29 cellular contexts compared by ENCODE assay signal in the genomic region with DNA sequence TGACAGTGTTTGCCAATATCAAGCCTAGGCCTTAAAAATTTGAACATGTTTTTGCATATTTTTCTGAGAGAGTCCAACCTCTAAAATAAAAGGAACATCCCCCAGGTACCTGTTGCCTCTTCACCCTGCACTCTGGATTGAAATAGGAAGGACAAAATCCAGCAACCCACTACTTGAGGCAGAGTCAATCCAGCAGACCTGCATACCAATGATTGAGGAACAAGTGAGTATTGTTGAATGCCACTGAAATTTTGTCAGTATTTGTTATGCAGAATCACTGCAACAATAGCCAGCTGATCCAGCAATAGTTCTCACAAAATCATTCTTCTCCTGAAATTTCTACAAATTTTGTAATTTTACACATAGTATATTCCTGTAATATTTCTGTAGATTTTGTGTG.
"Had no signal": no experiment of that assay in that cellular context is flagged by ENCODE, and none has a peak within 500 bp of the region (broad histone marks: within the 10 kb centered on the region; RNA-seq: fewer than 3 reads in every experiment).

No MANE protein-coding gene starts in this region.

- H3K27ac Mint-ChIP-seq: activated B cell treated with CpG ODN at 0.5 μM for 24 hours; activated CD4-positive, alpha-beta T cell treated with anti-CD3 and anti-CD28 coated beads, Interleukin-2, amount 10 ng/mL, durations not matched to agents 24 days and 14 days; activated CD8-positive, alpha-beta memory T cell treated with anti-CD3 and anti-CD28 coated beads, Interleukin-2, amount 10 ng/mL, durations not matched to agents 7 days and 5 days; activated naive CD4-positive, alpha-beta T cell treated with anti-CD3 and anti-CD28 coated beads, Interleukin-2, amount 50 U/mL, for 24 hours; activated T-cell treated with anti-CD3 and anti-CD28 coated beads, Interleukin-2, amount 50 U/mL, for 24 hours; activated T-helper 1 cell treated with anti-CD3 and anti-CD28 coated beads, Interleukin-12 subunit alpha, Interleukin-12 subunit beta, Interleukin-2, Interleukin-4 antibody, amounts not matched to agents 30 ng/mL and 10 ng/mL and 1 ng/mL, durations not matched to agents 14 hours and 24 hours and 36 hours; IgD-negative memory B cell; T-helper 1 cell treated with Interleukin-12 subunit alpha and Interleukin-12 subunit beta and Interleukin-4 antibody, amounts not matched to agents 30 μg/mL and 1 μg/mL, for 36 hours had no signal

- H3K27ac ChIP-seq: ascending aorta, body of pancreas, Peyer's patch, RWPE1 had no signal

- ATAC-seq: activated CD8-positive, alpha-beta memory T cell treated with anti-CD3 and anti-CD28 coated beads, Interleukin-2, amount 10 ng/mL, durations not matched to agents 7 days and 5 days; body of pancreas had no signal

- H3K27me3 ChIP-seq: ascending aorta, body of pancreas, MG63, Peyer's patch had no signal

- H3K27me3 Mint-ChIP-seq: activated B cell treated with CpG ODN at 0.5 μM for 24 hours; activated CD4-positive, alpha-beta T cell treated with anti-CD3 and anti-CD28 coated beads, Interleukin-2, amount 10 ng/mL, durations not matched to agents 24 days and 14 days; activated CD8-positive, alpha-beta memory T cell treated with anti-CD3 and anti-CD28 coated beads, Interleukin-2, amount 10 ng/mL, durations not matched to agents 7 days and 5 days; activated naive CD4-positive, alpha-beta T cell treated with anti-CD3 and anti-CD28 coated beads, Interleukin-2, amount 50 U/mL, for 24 hours; activated T-cell treated with anti-CD3 and anti-CD28 coated beads, Interleukin-2, amount 50 U/mL, for 24 hours; IgD-negative memory B cell had no signal

- H3K4me3 Mint-ChIP-seq: activated B cell treated with CpG ODN at 0.5 μM for 24 hours; activated CD4-positive, alpha-beta T cell treated with anti-CD3 and anti-CD28 coated beads, Interleukin-2, amount 10 ng/mL, durations not matched to agents 24 days and 14 days; activated CD8-positive, alpha-beta memory T cell treated with anti-CD3 and anti-CD28 coated beads, Interleukin-2, amount 10 ng/mL, durations not matched to agents 7 days and 5 days; activated naive CD4-positive, alpha-beta T cell treated with anti-CD3 and anti-CD28 coated beads, Interleukin-2, amount 50 U/mL, for 24 hours; activated T-cell treated with anti-CD3 and anti-CD28 coated beads, Interleukin-2, amount 50 U/mL, for 24 hours; activated T-helper 1 cell treated with anti-CD3 and anti-CD28 coated beads, Interleukin-12 subunit alpha, Interleukin-12 subunit beta, Interleukin-2, Interleukin-4 antibody, amounts not matched to agents 30 ng/mL and 10 ng/mL and 1 ng/mL, durations not matched to agents 14 hours and 24 hours and 36 hours; IgD-negative memory B cell; T-helper 1 cell treated with Interleukin-12 subunit alpha and Interleukin-12 subunit beta and Interleukin-4 antibody, amounts not matched to agents 30 μg/mL and 1 μg/mL, for 36 hours had no signal

- H3K4me1 ChIP-seq: ascending aorta, body of pancreas, Peyer's patch had no signal

- DNase-seq: activated B cell treated with CpG ODN at 0.5 μM for 24 hours; activated CD4-positive, alpha-beta T cell treated with anti-CD3 and anti-CD28 coated beads for 1 hour; activated CD4-positive, alpha-beta T cell treated with anti-CD3 and anti-CD28 coated beads, Interleukin-2, amount 10 ng/mL, durations not matched to agents 24 days and 14 days; activated CD4-positive, alpha-beta T cell treated with anti-CD3 and anti-CD28 coated beads, Interleukin-2, amount 50 U/mL, for 48 hours; activated CD8-positive, alpha-beta memory T cell treated with anti-CD3 and anti-CD28 coated beads, Interleukin-2, amount 10 ng/mL, durations not matched to agents 7 days and 5 days; activated effector memory CD4-positive, alpha-beta T cell treated with Interleukin-2 at 50 U/mL for 16 hours; activated naive CD4-positive, alpha-beta T cell; activated T-cell treated with anti-CD3 and anti-CD28 coated beads, Interleukin-2, amount 50 U/mL, for 24 hours; body of pancreas; KG1; MG63; MV-4-11; NCI-H1092 treated with DMSO at 0.1 percent for 48 hours; NCI-H1436; NCI-H1694 treated with DMSO at 0.1 percent for 48 hours; NCI-H2029 treated with DMSO at 0.1 percent for 48 hours; NCI-H345; NCI-H510A treated with DMSO at 0.1 percent for 48 hours; NCI-H69; NK-92 treated with Interleukin-12 subunit alpha and Interleukin-12 subunit beta, amount 100 ng/mL, for 24 hours; OCI-M1; Peyer's patch; Right ventricle myocardium superior had no signal

- H3K4me1 Mint-ChIP-seq: activated B cell treated with CpG ODN at 0.5 μM for 24 hours; activated CD4-positive, alpha-beta T cell treated with anti-CD3 and anti-CD28 coated beads, Interleukin-2, amount 10 ng/mL, durations not matched to agents 24 days and 14 days; activated CD8-positive, alpha-beta memory T cell treated with anti-CD3 and anti-CD28 coated beads, Interleukin-2, amount 10 ng/mL, durations not matched to agents 7 days and 5 days; activated naive CD4-positive, alpha-beta T cell treated with anti-CD3 and anti-CD28 coated beads, Interleukin-2, amount 50 U/mL, for 24 hours; IgD-negative memory B cell had no signal

- H3K4me3 ChIP-seq: ascending aorta, body of pancreas, MG63, Peyer's patch had no signal

- H3K9me3 ChIP-seq: ascending aorta, body of pancreas, MG63, Peyer's patch had no signal

- H3K36me3 Mint-ChIP-seq: activated CD8-positive, alpha-beta memory T cell treated with anti-CD3 and anti-CD28 coated beads, Interleukin-2, amount 10 ng/mL, durations not matched to agents 7 days and 5 days; activated naive CD4-positive, alpha-beta T cell treated with anti-CD3 and anti-CD28 coated beads, Interleukin-2, amount 50 U/mL, for 24 hours; IgD-negative memory B cell had no signal

- H3K36me3 ChIP-seq: ascending aorta, MG63, Peyer's patch had no signal
